Comparison of ENCODE assay signal across 1 cellular context in the genomic region with DNA sequence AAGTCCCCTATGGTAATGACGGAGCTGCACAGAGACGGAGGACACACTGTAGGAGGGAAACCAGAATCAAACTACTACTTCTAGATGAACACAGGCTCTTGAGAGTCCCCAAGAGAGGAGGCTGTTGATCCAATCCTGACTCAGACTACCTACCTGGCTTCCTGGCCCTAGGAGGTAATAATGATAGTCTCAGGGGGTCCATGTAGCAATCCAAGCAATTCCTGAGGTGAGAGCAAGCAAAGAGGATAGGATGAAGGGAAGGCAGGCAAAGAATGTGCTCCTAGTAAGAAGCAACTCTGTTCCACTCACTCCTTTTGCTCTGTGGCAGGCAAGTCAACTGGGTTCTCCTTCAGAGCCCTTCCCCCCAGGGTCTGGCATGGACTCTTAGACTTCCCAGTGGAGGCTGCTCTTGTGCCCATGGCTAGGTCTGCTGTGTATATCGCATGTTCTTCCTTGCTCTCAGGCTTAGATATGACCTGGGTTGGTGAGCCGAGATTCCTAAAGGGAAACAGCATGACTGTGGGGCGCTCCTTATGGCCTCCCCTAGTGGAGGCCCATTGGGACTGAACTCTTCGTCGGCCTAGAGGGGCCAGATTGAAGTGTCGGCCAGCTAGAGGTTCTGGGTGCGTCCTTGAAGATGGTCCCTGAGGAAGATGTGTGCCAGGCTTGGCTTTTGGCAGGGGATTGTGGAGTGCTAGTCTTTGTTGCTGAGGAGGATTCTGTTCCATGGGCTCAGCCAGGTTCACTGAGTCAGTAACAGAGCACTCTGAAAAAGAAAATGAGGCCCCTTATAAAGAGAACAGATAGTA.
TF ChIP-seq lines count a peak whose summit lies in the region.

No MANE protein-coding gene starts in this region.

TF ChIP-seq in HepG2, 621 proteins besides CTCF, POLR2A, EP300 and RAD21 (continued from another document and continues in another):
- TF ChIP-seq, protein P1, sequence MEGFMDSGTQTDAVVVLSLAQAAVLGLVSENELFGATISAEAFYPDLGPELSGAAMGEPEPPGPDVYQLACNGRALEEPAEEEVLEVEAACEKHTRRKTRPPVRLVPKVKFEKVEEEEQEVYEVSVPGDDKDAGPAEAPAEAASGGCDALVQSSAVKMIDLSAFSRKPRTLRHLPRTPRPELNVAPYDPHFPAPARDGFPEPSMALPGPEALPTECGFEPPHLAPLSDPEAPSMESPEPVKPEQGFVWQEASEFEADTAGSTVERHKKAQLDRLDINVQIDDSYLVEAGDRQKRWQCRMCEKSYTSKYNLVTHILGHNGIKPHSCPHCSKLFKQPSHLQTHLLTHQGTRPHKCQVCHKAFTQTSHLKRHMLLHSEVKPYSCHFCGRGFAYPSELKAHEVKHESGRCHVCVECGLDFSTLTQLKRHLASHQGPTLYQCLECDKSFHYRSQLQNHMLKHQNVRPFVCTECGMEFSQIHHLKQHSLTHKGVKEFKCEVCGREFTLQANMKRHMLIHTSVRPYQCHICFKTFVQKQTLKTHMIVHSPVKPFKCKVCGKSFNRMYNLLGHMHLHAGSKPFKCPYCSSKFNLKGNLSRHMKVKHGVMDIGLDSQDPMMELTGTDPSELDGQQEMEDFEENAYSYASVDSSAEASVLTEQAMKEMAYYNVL (CRISPR knock-in tag; IDR thresholded peaks at IDR 0.05; ENCODE audit: borderline replicate concordance) = 0 out of 2 replicates have a peak, but pooled peaks have one; percentile 47
- peak; percentile 35; the same call in 1 of the 2 replicates for TF ChIP-seq FOXO1 (CRISPR knock-in tag; IDR thresholded peaks at IDR 0.05)
- TF ChIP-seq, protein P2, sequence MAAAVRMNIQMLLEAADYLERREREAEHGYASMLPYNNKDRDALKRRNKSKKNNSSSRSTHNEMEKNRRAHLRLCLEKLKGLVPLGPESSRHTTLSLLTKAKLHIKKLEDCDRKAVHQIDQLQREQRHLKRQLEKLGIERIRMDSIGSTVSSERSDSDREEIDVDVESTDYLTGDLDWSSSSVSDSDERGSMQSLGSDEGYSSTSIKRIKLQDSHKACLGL (CRISPR knock-in tag; IDR thresholded peaks at IDR 0.05) = peak; percentile 71; the same call in 1 of the 2 replicates
- no peak for TF ChIP-seq CEBPG (CRISPR knock-in tag; IDR thresholded peaks at IDR 0.05)
- 0 out of 2 replicates have a peak, but pooled peaks have one; percentile 78 for TF ChIP-seq ZNF333 (CRISPR knock-in tag; IDR thresholded peaks at IDR 0.05; ENCODE audit: borderline replicate concordance)
- no peak for TF ChIP-seq ZNF629 (CRISPR knock-in tag; conservative IDR thresholded peaks at IDR 0.05)
- no peak for TF ChIP-seq ZNF124 (CRISPR knock-in tag; IDR thresholded peaks at IDR 0.05)
- TF ChIP-seq, protein P3, sequence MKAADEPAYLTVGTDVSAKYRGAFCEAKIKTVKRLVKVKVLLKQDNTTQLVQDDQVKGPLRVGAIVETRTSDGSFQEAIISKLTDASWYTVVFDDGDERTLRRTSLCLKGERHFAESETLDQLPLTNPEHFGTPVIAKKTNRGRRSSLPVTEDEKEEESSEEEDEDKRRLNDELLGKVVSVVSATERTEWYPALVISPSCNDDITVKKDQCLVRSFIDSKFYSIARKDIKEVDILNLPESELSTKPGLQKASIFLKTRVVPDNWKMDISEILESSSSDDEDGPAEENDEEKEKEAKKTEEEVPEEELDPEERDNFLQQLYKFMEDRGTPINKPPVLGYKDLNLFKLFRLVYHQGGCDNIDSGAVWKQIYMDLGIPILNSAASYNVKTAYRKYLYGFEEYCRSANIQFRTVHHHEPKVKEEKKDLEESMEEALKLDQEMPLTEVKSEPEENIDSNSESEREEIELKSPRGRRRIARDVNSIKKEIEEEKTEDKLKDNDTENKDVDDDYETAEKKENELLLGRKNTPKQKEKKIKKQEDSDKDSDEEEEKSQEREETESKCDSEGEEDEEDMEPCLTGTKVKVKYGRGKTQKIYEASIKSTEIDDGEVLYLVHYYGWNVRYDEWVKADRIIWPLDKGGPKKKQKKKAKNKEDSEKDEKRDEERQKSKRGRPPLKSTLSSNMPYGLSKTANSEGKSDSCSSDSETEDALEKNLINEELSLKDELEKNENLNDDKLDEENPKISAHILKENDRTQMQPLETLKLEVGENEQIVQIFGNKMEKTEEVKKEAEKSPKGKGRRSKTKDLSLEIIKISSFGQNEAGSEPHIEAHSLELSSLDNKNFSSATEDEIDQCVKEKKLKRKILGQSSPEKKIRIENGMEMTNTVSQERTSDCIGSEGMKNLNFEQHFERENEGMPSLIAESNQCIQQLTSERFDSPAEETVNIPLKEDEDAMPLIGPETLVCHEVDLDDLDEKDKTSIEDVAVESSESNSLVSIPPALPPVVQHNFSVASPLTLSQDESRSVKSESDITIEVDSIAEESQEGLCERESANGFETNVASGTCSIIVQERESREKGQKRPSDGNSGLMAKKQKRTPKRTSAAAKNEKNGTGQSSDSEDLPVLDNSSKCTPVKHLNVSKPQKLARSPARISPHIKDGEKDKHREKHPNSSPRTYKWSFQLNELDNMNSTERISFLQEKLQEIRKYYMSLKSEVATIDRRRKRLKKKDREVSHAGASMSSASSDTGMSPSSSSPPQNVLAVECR (CRISPR knock-in tag; IDR thresholded peaks at IDR 0.05; ENCODE audit: borderline replicate concordance) = 0 out of 2 replicates have a peak, but pooled peaks have one; percentile 22
- peak; percentile 40; the same call in 1 of the 2 replicates for TF ChIP-seq RBFOX2 (IDR thresholded peaks at IDR 0.05; ENCODE audit: low read depth, low read length)
- no peak for TF ChIP-seq NR1H2 (CRISPR knock-in tag; IDR thresholded peaks at IDR 0.05; ENCODE audit: borderline replicate concordance, low read depth)
- TF ChIP-seq, protein P4, sequence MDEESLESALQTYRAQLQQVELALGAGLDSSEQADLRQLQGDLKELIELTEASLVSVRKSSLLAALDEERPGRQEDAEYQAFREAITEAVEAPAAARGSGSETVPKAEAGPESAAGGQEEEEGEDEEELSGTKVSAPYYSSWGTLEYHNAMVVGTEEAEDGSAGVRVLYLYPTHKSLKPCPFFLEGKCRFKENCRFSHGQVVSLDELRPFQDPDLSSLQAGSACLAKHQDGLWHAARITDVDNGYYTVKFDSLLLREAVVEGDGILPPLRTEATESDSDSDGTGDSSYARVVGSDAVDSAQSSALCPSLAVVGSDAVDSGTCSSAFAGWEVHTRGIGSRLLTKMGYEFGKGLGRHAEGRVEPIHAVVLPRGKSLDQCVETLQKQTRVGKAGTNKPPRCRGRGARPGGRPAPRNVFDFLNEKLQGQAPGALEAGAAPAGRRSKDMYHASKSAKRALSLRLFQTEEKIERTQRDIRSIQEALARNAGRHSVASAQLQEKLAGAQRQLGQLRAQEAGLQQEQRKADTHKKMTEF (CRISPR knock-in tag; IDR thresholded peaks at IDR 0.05) = no peak
- no peak for TF ChIP-seq ZBTB8A (CRISPR knock-in tag; IDR thresholded peaks at IDR 0.05; ENCODE audit: borderline replicate concordance, low read depth)
- TF ChIP-seq, protein P5, sequence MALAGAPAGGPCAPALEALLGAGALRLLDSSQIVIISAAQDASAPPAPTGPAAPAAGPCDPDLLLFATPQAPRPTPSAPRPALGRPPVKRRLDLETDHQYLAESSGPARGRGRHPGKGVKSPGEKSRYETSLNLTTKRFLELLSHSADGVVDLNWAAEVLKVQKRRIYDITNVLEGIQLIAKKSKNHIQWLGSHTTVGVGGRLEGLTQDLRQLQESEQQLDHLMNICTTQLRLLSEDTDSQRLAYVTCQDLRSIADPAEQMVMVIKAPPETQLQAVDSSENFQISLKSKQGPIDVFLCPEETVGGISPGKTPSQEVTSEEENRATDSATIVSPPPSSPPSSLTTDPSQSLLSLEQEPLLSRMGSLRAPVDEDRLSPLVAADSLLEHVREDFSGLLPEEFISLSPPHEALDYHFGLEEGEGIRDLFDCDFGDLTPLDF (CRISPR knock-in tag; IDR thresholded peaks at IDR 0.05) = no peak
- TF ChIP-seq ZNF7 (CRISPR knock-in tag; IDR thresholded peaks at IDR 0.05) = no peak
- TF ChIP-seq ZNF441 (CRISPR knock-in tag; IDR thresholded peaks at IDR 0.05; ENCODE audit: borderline replicate concordance) = no peak
- peak; percentile 37; the same call in 1 of the 2 replicates for TF ChIP-seq POLR2AphosphoS5 (IDR thresholded peaks at IDR 0.05; ENCODE audit: low read depth, low read length)
- TF ChIP-seq BORCS8-MEF2B (CRISPR knock-in tag; IDR thresholded peaks at IDR 0.05) = peak; percentile 22; the same call in 1 of the 2 replicates
- peak; percentile 23; the same call in 1 of the 2 replicates for TF ChIP-seq ZNF224 (CRISPR knock-in tag; IDR thresholded peaks at IDR 0.05)
- no peak for TF ChIP-seq BRCA1 (CRISPR knock-in tag; IDR thresholded peaks at IDR 0.05)
- no peak for TF ChIP-seq MAZ (IDR thresholded peaks at IDR 0.05; ENCODE audit: borderline replicate concordance, low read depth, low read length)
- no peak for TF ChIP-seq MAZ (CRISPR knock-in tag; IDR thresholded peaks at IDR 0.05; ENCODE audit: low read depth)
- TF ChIP-seq ZNF850 (CRISPR knock-in tag; conservative IDR thresholded peaks at IDR 0.05) = no peak
- TF ChIP-seq, protein P6, sequence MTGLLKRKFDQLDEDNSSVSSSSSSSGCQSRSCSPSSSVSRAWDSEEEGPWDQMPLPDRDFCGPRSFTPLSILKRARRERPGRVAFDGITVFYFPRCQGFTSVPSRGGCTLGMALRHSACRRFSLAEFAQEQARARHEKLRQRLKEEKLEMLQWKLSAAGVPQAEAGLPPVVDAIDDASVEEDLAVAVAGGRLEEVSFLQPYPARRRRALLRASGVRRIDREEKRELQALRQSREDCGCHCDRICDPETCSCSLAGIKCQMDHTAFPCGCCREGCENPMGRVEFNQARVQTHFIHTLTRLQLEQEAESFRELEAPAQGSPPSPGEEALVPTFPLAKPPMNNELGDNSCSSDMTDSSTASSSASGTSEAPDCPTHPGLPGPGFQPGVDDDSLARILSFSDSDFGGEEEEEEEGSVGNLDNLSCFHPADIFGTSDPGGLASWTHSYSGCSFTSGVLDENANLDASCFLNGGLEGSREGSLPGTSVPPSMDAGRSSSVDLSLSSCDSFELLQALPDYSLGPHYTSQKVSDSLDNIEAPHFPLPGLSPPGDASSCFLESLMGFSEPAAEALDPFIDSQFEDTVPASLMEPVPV (CRISPR knock-in tag; IDR thresholded peaks at IDR 0.05) = 0 out of 2 replicates have a peak, but pooled peaks have one; percentile 39
- no peak for TF ChIP-seq RBM22 (optimal IDR thresholded peaks at IDR 0.05; ENCODE audit: low read length)
- peak; percentile 77; the same call in 1 of the 2 replicates for TF ChIP-seq PAF1 (CRISPR knock-in tag; IDR thresholded peaks at IDR 0.05)
- TF ChIP-seq, protein P7, sequence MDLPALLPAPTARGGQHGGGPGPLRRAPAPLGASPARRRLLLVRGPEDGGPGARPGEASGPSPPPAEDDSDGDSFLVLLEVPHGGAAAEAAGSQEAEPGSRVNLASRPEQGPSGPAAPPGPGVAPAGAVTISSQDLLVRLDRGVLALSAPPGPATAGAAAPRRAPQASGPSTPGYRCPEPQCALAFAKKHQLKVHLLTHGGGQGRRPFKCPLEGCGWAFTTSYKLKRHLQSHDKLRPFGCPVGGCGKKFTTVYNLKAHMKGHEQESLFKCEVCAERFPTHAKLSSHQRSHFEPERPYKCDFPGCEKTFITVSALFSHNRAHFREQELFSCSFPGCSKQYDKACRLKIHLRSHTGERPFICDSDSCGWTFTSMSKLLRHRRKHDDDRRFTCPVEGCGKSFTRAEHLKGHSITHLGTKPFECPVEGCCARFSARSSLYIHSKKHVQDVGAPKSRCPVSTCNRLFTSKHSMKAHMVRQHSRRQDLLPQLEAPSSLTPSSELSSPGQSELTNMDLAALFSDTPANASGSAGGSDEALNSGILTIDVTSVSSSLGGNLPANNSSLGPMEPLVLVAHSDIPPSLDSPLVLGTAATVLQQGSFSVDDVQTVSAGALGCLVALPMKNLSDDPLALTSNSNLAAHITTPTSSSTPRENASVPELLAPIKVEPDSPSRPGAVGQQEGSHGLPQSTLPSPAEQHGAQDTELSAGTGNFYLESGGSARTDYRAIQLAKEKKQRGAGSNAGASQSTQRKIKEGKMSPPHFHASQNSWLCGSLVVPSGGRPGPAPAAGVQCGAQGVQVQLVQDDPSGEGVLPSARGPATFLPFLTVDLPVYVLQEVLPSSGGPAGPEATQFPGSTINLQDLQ (CRISPR knock-in tag; IDR thresholded peaks at IDR 0.05) = no peak
- TF ChIP-seq, protein P8, sequence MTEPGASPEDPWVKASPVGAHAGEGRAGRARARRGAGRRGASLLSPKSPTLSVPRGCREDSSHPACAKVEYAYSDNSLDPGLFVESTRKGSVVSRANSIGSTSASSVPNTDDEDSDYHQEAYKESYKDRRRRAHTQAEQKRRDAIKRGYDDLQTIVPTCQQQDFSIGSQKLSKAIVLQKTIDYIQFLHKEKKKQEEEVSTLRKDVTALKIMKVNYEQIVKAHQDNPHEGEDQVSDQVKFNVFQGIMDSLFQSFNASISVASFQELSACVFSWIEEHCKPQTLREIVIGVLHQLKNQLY (CRISPR knock-in tag; IDR thresholded peaks at IDR 0.05) = no peak
- no peak for TF ChIP-seq NCOR1 (IDR thresholded peaks at IDR 0.05; ENCODE audit: borderline replicate concordance, low read length)
- peak; percentile 67; the same call in 1 of the 2 replicates for TF ChIP-seq ZNF737 (CRISPR knock-in tag; IDR thresholded peaks at IDR 0.05; ENCODE audit: borderline replicate concordance)
- TF ChIP-seq, protein P9, sequence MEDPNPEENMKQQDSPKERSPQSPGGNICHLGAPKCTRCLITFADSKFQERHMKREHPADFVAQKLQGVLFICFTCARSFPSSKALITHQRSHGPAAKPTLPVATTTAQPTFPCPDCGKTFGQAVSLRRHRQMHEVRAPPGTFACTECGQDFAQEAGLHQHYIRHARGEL (CRISPR knock-in tag; IDR thresholded peaks at IDR 0.05) = 0 out of 2 replicates have a peak, but pooled peaks have one; percentile 61
- no peak for TF ChIP-seq ZBTB1 (CRISPR knock-in tag; IDR thresholded peaks at IDR 0.05; ENCODE audit: borderline replicate concordance)
- TF ChIP-seq MAFK (conservative IDR thresholded peaks at IDR 0.05 in 1 of 2, IDR thresholded peaks at IDR 0.05 in 1 of 2; ENCODE audit: low read length in 2 of 2) = no peak
- TF ChIP-seq HNRNPH1 (optimal IDR thresholded peaks at IDR 0.05; ENCODE audit: low read depth, low read length) = no peak
- 0 out of 2 replicates have a peak, but pooled peaks have one; percentile 10 for TF ChIP-seq NFYC (CRISPR knock-in tag; IDR thresholded peaks at IDR 0.05)
- no peak for TF ChIP-seq SETDB1 (CRISPR knock-in tag; IDR thresholded peaks at IDR 0.05; ENCODE audit: borderline replicate concordance)
- TF ChIP-seq KDM5B (CRISPR knock-in tag; IDR thresholded peaks at IDR 0.05; ENCODE audit: borderline replicate concordance) = 0 out of 2 replicates have a peak, but pooled peaks have one; percentile 54
- 0 out of 2 replicates have a peak, but pooled peaks have one; percentile 64 for TF ChIP-seq NFIB (CRISPR knock-in tag; IDR thresholded peaks at IDR 0.05; ENCODE audit: borderline replicate concordance)
- peak; percentile 51; the same call in 1 of the 2 replicates for TF ChIP-seq ETV6 (CRISPR knock-in tag; conservative IDR thresholded peaks at IDR 0.05)
- 0 out of 2 replicates have a peak, but pooled peaks have one; percentile 11 for TF ChIP-seq ZNF558 (CRISPR knock-in tag; IDR thresholded peaks at IDR 0.05; ENCODE audit: borderline replicate concordance)
- TF ChIP-seq SNRNP70 (IDR thresholded peaks at IDR 0.05; ENCODE audit: low read depth, low read length) = no peak
- TF ChIP-seq, protein P10, sequence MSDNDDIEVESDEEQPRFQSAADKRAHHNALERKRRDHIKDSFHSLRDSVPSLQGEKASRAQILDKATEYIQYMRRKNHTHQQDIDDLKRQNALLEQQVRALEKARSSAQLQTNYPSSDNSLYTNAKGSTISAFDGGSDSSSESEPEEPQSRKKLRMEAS (IDR thresholded peaks at IDR 0.05) = no peak
- TF ChIP-seq, protein P11, sequence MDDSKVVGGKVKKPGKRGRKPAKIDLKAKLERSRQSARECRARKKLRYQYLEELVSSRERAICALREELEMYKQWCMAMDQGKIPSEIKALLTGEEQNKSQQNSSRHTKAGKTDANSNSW (CRISPR knock-in tag; IDR thresholded peaks at IDR 0.05; ENCODE audit: borderline replicate concordance) = no peak
- 0 out of 2 replicates have a peak, but pooled peaks have one; percentile 37 for TF ChIP-seq IRX3 (CRISPR knock-in tag; IDR thresholded peaks at IDR 0.05; ENCODE audit: borderline replicate concordance, low read depth)
- TF ChIP-seq ZNF317 (CRISPR knock-in tag; IDR thresholded peaks at IDR 0.05) = no peak
- no peak for TF ChIP-seq SRY (CRISPR knock-in tag; IDR thresholded peaks at IDR 0.05)
